In genomic region chr12:112979281-112979680, GRCh38 we compare ENCODE assay signal across 8 cellular contexts. TPM values are rescaled to one million over a fixed set of nuclear protein-coding genes. Genes with fewer than 3 reads are reported as not detected.
DNase-seq lines count a peak whose midpoint lies in the region; ATAC-seq and TF ChIP-seq lines count a peak whose summit lies in the region.

No MANE protein-coding gene starts in this region.

- no peak overlapping the region for H2BK12ac ChIP-seq in mesenchymal stem cell (ENCODE audit: low read length in 2 of 2)

- no peak overlapping the region for H3K18ac ChIP-seq in mesenchymal stem cell (ENCODE audit: low read depth in 1 of 2, low read length in 2 of 2)

- no peak overlapping the region for H2AK5ac ChIP-seq in mesenchymal stem cell (ENCODE audit: low read length, severe bottlenecking)

- H3K9me3 ChIP-seq in DND-41 (ENCODE audit: insufficient read depth, low read length, severe bottlenecking), result peaks cover 7% of the 10 kb centered on the region
- peaks cover 6% of the 10 kb centered on the region for H3K9me3 ChIP-seq in mesenchymal stem cell (ENCODE audit: control insufficient read depth, low read length)
- H3K9me3 ChIP-seq in vagina, result no peaks in the 10 kb centered on the region

- no peaks in the 10 kb centered on the region for H3K27me3 ChIP-seq in DND-41 (ENCODE audit: insufficient read depth, low read length, poor library complexity)
- H3K27me3 ChIP-seq in mesenchymal stem cell (ENCODE audit: control insufficient read depth in 1 of 2, insufficient read depth in 1 of 2, low read length in 2 of 2), result no peaks in the 10 kb centered on the region
- no peaks in the 10 kb centered on the region for H3K27me3 ChIP-seq in vagina

- H3K4me1 ChIP-seq in DND-41 (ENCODE audit: insufficient read depth, low read length), result peaks cover 40% of the 10 kb centered on the region
- peaks cover 1% of the 10 kb centered on the region for H3K4me1 ChIP-seq in mesenchymal stem cell (ENCODE audit: control insufficient read depth, insufficient read depth, low read depth, low read length)
- H3K4me1 ChIP-seq in vagina, result peaks cover 25% of the 10 kb centered on the region

- no peak for TF ChIP-seq POLR2A in vagina (IDR thresholded peaks at IDR 0.05)

- intact Hi-C loops in vagina (cut with DNase I), result no loop called here

- no peak overlapping the region for H4K8ac ChIP-seq in mesenchymal stem cell (ENCODE audit: low read length)

- no peak overlapping the region for H3K23ac ChIP-seq in mesenchymal stem cell (ENCODE audit: low read length in 2 of 2)

- WGBS in mesenchymal stem cell, result 76% methylated on average over 3 of the region's 4 CpGs

- no peak overlapping the region for H3K14ac ChIP-seq in mesenchymal stem cell (ENCODE audit: low read length in 2 of 2)

- no peaks in the 10 kb centered on the region for H3K79me1 ChIP-seq in mesenchymal stem cell (replicated peaks; ENCODE audit: low read length, poor library complexity, severe bottlenecking)

- ATAC-seq in DND-41 (ENCODE audit: insufficient read depth, low read depth) (peak; percentile 35; the same call in 2 of the 3 replicates), HG03135 (IDR thresholded peaks at IDR 0.05; ENCODE audit: unreplicated experiment) (peak; percentile 32), HG03565 (IDR thresholded peaks at IDR 0.05; ENCODE audit: unreplicated experiment) (no peak)

- DNase-seq in DND-41 (peak; percentile 55), mesenchymal stem cell (no peak), vagina (ENCODE audit: extremely low spot score in 2 of 2) (peak; percentile 77 to 87), GF-D8 (lab: John Stamatoyannopoulos, UW) (no peak), NCI-H1048 (lab: John Stamatoyannopoulos, UW) (no peak)
- DNase-seq in activated effector memory CD4-positive, alpha-beta T cell treated with Interleukin-2 at 50 U/mL for 16 hours, result peak; percentile 31

- H3K36me3 ChIP-seq in DND-41 (ENCODE audit: insufficient read depth, low read length) (no peaks in the 10 kb centered on the region), mesenchymal stem cell (ENCODE audit: control insufficient read depth in 1 of 2, insufficient read depth in 2 of 2, low read depth in 1 of 2, low read length in 2 of 2) (no peaks in the 10 kb centered on the region), vagina (no peaks in the 10 kb centered on the region)

- H4K91ac ChIP-seq in mesenchymal stem cell (ENCODE audit: low read length), result no peak overlapping the region

- H3K79me2 ChIP-seq in DND-41 (ENCODE audit: insufficient read depth, low read length), result peaks cover 27% of the 10 kb centered on the region

- TF ChIP-seq CTCF in DND-41 (IDR thresholded peaks at IDR 0.05; ENCODE audit: borderline replicate concordance, extremely low read depth, low read length, poor library complexity, severe bottlenecking), result no peak
- no peak for TF ChIP-seq CTCF in vagina (IDR thresholded peaks at IDR 0.05)

- H4K20me1 ChIP-seq in DND-41 (ENCODE audit: insufficient read depth, low read length), result no peaks in the 10 kb centered on the region

- H2AFZ ChIP-seq in DND-41 (ENCODE audit: low read depth, low read length) (peak overlapping the region; percentile 88), mesenchymal stem cell (ENCODE audit: low read depth, low read length) (no peak overlapping the region)

- H2BK5ac ChIP-seq in mesenchymal stem cell (ENCODE audit: low read depth, low read length, poor library complexity, severe bottlenecking), result no peak overlapping the region

- H3K4me2 ChIP-seq in DND-41 (ENCODE audit: insufficient read depth, low read length) (peak overlapping the region; percentile 84), mesenchymal stem cell (ENCODE audit: low read length, poor library complexity, severe bottlenecking) (no peak overlapping the region)

- no peak overlapping the region for H2BK120ac ChIP-seq in mesenchymal stem cell (ENCODE audit: low read depth, low read length)

- H3K9ac ChIP-seq in DND-41 (ENCODE audit: low read depth, low read length) (peak overlapping the region; percentile 72), mesenchymal stem cell (ENCODE audit: low read length) (peak overlapping the region; percentile 93)

- H3K4ac ChIP-seq in mesenchymal stem cell (ENCODE audit: low read depth in 1 of 2, low read length in 2 of 2), result no peak overlapping the region

- H3K27ac ChIP-seq in DND-41 (ENCODE audit: low read length) (peak overlapping the region; percentile 93), mesenchymal stem cell (ENCODE audit: low read length, poor library complexity, severe bottlenecking) (no peak overlapping the region), vagina (peak overlapping the region; percentile 84)

- H2BK15ac ChIP-seq in mesenchymal stem cell (ENCODE audit: low read depth, poor library complexity, severe bottlenecking), result no peak overlapping the region

- H3K4me3 ChIP-seq in DND-41 (ENCODE audit: low read depth in 1 of 2, low read length in 2 of 2) (peak overlapping the region; percentile 45 to 80; a peak in 3 of 4 replicates), mesenchymal stem cell (ENCODE audit: insufficient read depth in 1 of 2, low read depth in 1 of 2, low read length in 2 of 2) (peak overlapping the region in 1 of 2 experiments; percentile 85), vagina (peak overlapping the region; percentile 50 to 53)

RNA-seq across cellular contexts. Expression of gene OAS2, which starts 1.0 kb away (rescaled TPM):
- 0.48 TPM for polyA plus RNA-seq in mesenchymal stem cell (2013, experiment 1 of 2)
- 0.41 TPM for polyA plus RNA-seq in mesenchymal stem cell (2013, experiment 2 of 2)
- 14.0 TPM for total RNA-seq in vagina

RNA-seq across cellular contexts. Expression of gene OAS3, which starts 41.0 kb away (rescaled TPM):
- polyA plus RNA-seq in mesenchymal stem cell (2013, experiment 1 of 2), result 4.0 TPM
- polyA plus RNA-seq in mesenchymal stem cell (2013, experiment 2 of 2), result 4.0 TPM
- 20.1 TPM for total RNA-seq in vagina

Comparison
In these comparisons a context has a peak if more than half of its experiments do, and no peak if none do; other contexts are left out.
1. DNase-seq: peak in DND-41 (single experiment), activated effector memory CD4-positive, alpha-beta T cell treated with Interleukin-2 at 50 U/mL for 16 hours (single experiment) and vagina (2 of 2); none in mesenchymal stem cell (single experiment), GF-D8 (single experiment) and NCI-H1048 (single experiment).